In the genomic region with DNA sequence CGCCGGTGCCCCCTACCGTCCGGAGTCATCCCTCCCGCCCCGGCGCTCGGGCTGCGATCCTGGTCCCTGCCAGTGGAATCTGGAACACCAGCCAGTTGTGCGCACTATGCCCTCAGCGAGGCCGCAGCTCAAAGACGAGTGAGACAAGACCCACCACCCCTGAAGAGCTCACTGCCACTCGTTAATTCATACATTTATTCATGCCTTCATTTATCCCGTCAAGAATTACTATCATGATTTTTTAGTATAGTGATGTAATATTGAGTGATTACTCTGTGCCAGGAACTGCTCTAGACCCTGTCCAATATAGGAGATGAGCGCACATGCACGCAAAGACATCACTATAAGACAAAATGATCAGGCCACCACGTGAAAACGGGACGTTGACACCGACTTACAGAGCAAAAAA, we compare ENCODE assay signal across 8 cellular contexts. TPM values are rescaled to one million over a fixed set of nuclear protein-coding genes. Genes with fewer than 3 reads are reported as not detected.
A peak's percentile ranks its signal among the peaks of the same experiment; 100 is the strongest.
DNase-seq lines count a peak whose midpoint lies in the region; ATAC-seq and TF ChIP-seq lines count a peak whose summit lies in the region.

No MANE protein-coding gene starts in this region.

- peak; percentile 3 for ATAC-seq in activated CD4-positive, alpha-beta T cell treated with anti-CD3 and anti-CD28 coated beads for 36 hours
- peak; percentile 2 for ATAC-seq in HG02678 (IDR thresholded peaks at IDR 0.05; ENCODE audit: unreplicated experiment)

- H3K36me3 Mint-ChIP-seq in activated CD4-positive, alpha-beta T cell treated with anti-CD3 and anti-CD28 coated beads for 36 hours (ENCODE audit: low read depth) = peaks cover 23% of the 10 kb centered on the region
- peaks cover 3% of the 10 kb centered on the region for H3K36me3 Mint-ChIP-seq in neural crest cell (ENCODE audit: low read depth)

- intact Hi-C loops in activated CD4-positive, alpha-beta T cell treated with anti-CD3 and anti-CD28 coated beads for 36 hours (cut with DNase I, micrococcal nuclease) = loop anchor here in 1 of 2 experiments (5.0 kb wide), 4 partner anchors 167 to 507 kb away; a partner anchor contains a TSS

- POLR2A ChIA-PET in activated CD4-positive, alpha-beta T cell treated with anti-CD3 and anti-CD28 coated beads for 36 hours (lab: Charles Lee) = interaction anchor here (0.8 to 2.1 kb wide), 6 partner anchors 20 to 842 kb away, joined by 3 to 12 read pairs (median 8); a partner anchor contains a TSS

- TF ChIP-seq CTCF in VCaP (conservative IDR thresholded peaks at IDR 0.05) (peak; percentile 96), neural crest cell (conservative IDR thresholded peaks at IDR 0.05) (peak; percentile 88)

- H3K27ac ChIP-seq in VCaP = peak overlapping the region; percentile 98

- peak overlapping the region; percentile 98 for H3K4me3 Mint-ChIP-seq in activated CD4-positive, alpha-beta T cell treated with anti-CD3 and anti-CD28 coated beads for 36 hours
- H3K4me3 Mint-ChIP-seq in neural crest cell = peak overlapping the region; percentile 99

- H3K9me3 Mint-ChIP-seq in activated CD4-positive, alpha-beta T cell treated with anti-CD3 and anti-CD28 coated beads for 36 hours (ENCODE audit: low read depth) = no peaks in the 10 kb centered on the region
- H3K9me3 Mint-ChIP-seq in neural crest cell = no peaks in the 10 kb centered on the region

- peak overlapping the region; percentile 22 for H3K27ac Mint-ChIP-seq in activated CD4-positive, alpha-beta T cell treated with anti-CD3 and anti-CD28 coated beads for 36 hours
- H3K27ac Mint-ChIP-seq in neural crest cell (ENCODE audit: unreplicated experiment) = peak overlapping the region; percentile 20

- H3K27me3 Mint-ChIP-seq in activated CD4-positive, alpha-beta T cell treated with anti-CD3 and anti-CD28 coated beads for 36 hours = no peaks in the 10 kb centered on the region
- peaks cover 7% of the 10 kb centered on the region for H3K27me3 Mint-ChIP-seq in neural crest cell (ENCODE audit: low read depth)

- peaks cover 30% of the 10 kb centered on the region for H3K4me1 Mint-ChIP-seq in activated CD4-positive, alpha-beta T cell treated with anti-CD3 and anti-CD28 coated beads for 36 hours
- peaks cover 27% of the 10 kb centered on the region for H3K4me1 Mint-ChIP-seq in neural crest cell

- DNase-seq in activated CD4-positive, alpha-beta T cell treated with anti-CD3 and anti-CD28 coated beads for 36 hours = no peak
- DNase-seq in activated CD4-positive, alpha-beta T cell treated with anti-CD3 and anti-CD28 coated beads for 1 hour = no peak
- DNase-seq in fibroblast of peridontal ligament (ENCODE audit: extremely low read depth) (peak; percentile 75), neural crest cell (ENCODE audit: low read depth, low spot score) (peak; percentile 82), H4 (ENCODE audit: low spot score) (no peak), activated gamma-delta T cell (lab: John Stamatoyannopoulos, UW) (no peak)

- CTCF ChIA-PET in activated CD4-positive, alpha-beta T cell treated with anti-CD3 and anti-CD28 coated beads for 36 hours (lab: Charles Lee) = interaction anchor here (0.5 to 2.3 kb wide), 27 partner anchors 8 to 615 kb away, joined by 3 to 16 read pairs (median 5); a partner anchor contains a TSS

RNA-seq across cellular contexts. Expression of a gene that starts 0.3 kb away (rescaled TPM):
- total RNA-seq in activated CD4-positive, alpha-beta T cell treated with anti-CD3 and anti-CD28 coated beads for 36 hours = 10 to 100 TPM; 74.6 to 76.3 TPM
- total RNA-seq in neural crest cell = 81.0 and 82.7 TPM in 2 replicates
- total RNA-seq in H4 (2014; rRNA removed; shearing (Covaris generic)) = 177 and 198 TPM in 2 replicates

Comparison
In these comparisons a context has a peak if more than half of its experiments do, and no peak if none do; other contexts are left out.
1. DNase-seq: peak in fibroblast of peridontal ligament (single experiment) and neural crest cell (single experiment); none in activated CD4-positive, alpha-beta T cell treated with anti-CD3 and anti-CD28 coated beads for 36 hours (single experiment), activated CD4-positive, alpha-beta T cell treated with anti-CD3 and anti-CD28 coated beads for 1 hour (single experiment), H4 (single experiment) and activated gamma-delta T cell (single experiment).